6 cellular contexts compared by ENCODE assay signal in the genomic region with DNA sequence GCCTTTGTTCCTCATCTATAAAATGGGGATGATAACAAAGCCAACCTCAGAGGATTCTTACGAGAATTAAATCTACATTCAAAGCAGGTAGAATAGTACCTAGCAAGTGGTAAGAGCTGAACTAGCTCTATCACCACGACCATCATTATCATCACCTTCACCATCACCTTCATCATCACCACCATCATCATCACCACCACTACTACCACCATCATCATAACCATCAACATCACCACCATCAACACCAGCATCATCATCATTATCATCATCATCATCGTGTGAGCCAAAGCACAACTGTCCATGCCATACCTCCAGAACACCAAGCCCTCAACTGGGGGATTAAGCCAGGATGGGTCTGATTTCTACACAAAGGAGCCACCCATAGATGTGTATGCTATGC.
"Had no signal": no experiment of that assay in that cellular context is flagged by ENCODE, and none has a peak within 500 bp of the region (broad histone marks: within the 10 kb centered on the region; RNA-seq: fewer than 3 reads in every experiment).

No MANE protein-coding gene starts in this region.

- ATAC-seq: HCT116 had no signal

- H3K36me3 Mint-ChIP-seq: IgD-negative memory B cell had no signal

- H2AFZ ChIP-seq: GM23248 had no signal

- H3K4me1 ChIP-seq: HAP-1 had no signal

- H3K4me3 Mint-ChIP-seq: IgD-negative memory B cell had no signal

- H3K27ac Mint-ChIP-seq: IgD-negative memory B cell had no signal

- H3K27ac ChIP-seq: GM23248 had no signal

- H3K9me3 ChIP-seq: HAP-1 had no signal

- H3K9ac ChIP-seq: GM23248 had no signal

- DNase-seq: GM23248, GOT3, H7 had no signal

- H3K36me3 ChIP-seq: HAP-1 had no signal

- H3K4me3 ChIP-seq: GM23248, HAP-1 had no signal
